ENCODE assay signal across 11 cellular contexts in genomic region chr6:100464162-100464851, GRCh38. TPM values are rescaled to one million over a fixed set of nuclear protein-coding genes. Genes with fewer than 3 reads are reported as not detected.
A peak's percentile ranks its signal among the peaks of the same experiment; 100 is the strongest.
DNase-seq lines count a peak whose midpoint lies in the region; ATAC-seq and TF ChIP-seq lines count a peak whose summit lies in the region.
"Had no signal": no experiment of that assay in that cellular context is flagged by ENCODE, and none has a peak within 500 bp of the region (broad histone marks: within the 10 kb centered on the region; RNA-seq: fewer than 3 reads in every experiment).

No MANE protein-coding gene starts in this region.

- H3K4me1 Mint-ChIP-seq in endodermal cell: peaks cover 48% of the 10 kb centered on the region

- H3K4me3 ChIP-seq in HFF-Myc (replicated peaks; ENCODE audit: low read depth, low read length): peak overlapping the region; percentile 89
- peak overlapping the region; percentile 78 for H3K4me3 ChIP-seq in endodermal cell (ENCODE audit: low read length)
- H3K4me3 ChIP-seq in osteoblast (ENCODE audit: insufficient read depth, low read length): peak overlapping the region; percentile 46
- peak overlapping the region in 1 of 2 donors; percentile 11 for H3K4me3 ChIP-seq in left lung

- H3K36me3 Mint-ChIP-seq in endodermal cell (ENCODE audit: low read depth): no peaks in the 10 kb centered on the region

- H3K79me2 ChIP-seq in osteoblast (ENCODE audit: insufficient read depth, low read length): no peaks in the 10 kb centered on the region

- no peak overlapping the region for H3K27ac Mint-ChIP-seq in endodermal cell

- H3K9me3 ChIP-seq in endodermal cell (ENCODE audit: control insufficient read depth, low read length) (no peaks in the 10 kb centered on the region), osteoblast (ENCODE audit: low read depth, low read length) (no peaks in the 10 kb centered on the region), left lung (no peaks in the 10 kb centered on the region)

- WGBS in endodermal cell (ENCODE audit: insufficient coverage in 1 of 2, insufficient read length in 1 of 2), 2 experiments: 1% methylated on average over 17 to 46 of the region's 46 CpGs

- DNase-seq in Caki2 (ENCODE audit: low read depth): peak; percentile 26
- no peak for DNase-seq in HFF-Myc (ENCODE audit: extremely low read depth, low read depth)
- peak; percentile 77 for DNase-seq in endodermal cell
- peak; percentile 52 for DNase-seq in osteoblast (ENCODE audit: insufficient read length, low spot score, missing footprints)
- no peak for DNase-seq in left lung
- DNase-seq in NCI-H146 (lab: John Stamatoyannopoulos, UW): no peak
- DNase-seq in RWPE1 (ENCODE audit: low spot score): no peak
- DNase-seq: activated gamma-delta T cell had no signal

- H3K27me3 Mint-ChIP-seq in endodermal cell (ENCODE audit: insufficient read depth): no peaks in the 10 kb centered on the region

- no peaks in the 10 kb centered on the region for H3K36me3 ChIP-seq in endodermal cell (ENCODE audit: control insufficient read depth, insufficient read depth, low read length)
- H3K36me3 ChIP-seq in osteoblast (ENCODE audit: insufficient read depth, low read length): no peaks in the 10 kb centered on the region
- no peaks in the 10 kb centered on the region for H3K36me3 ChIP-seq in left lung

- intact Hi-C loops in left lung (cut with DNase I): no loop called here

- CTCF ChIA-PET in RWPE1 (lab: Yijun Ruan, JAX): interaction anchor here (0.6 kb wide), 1 partner anchor 46 kb away, joined by 4 read pairs; no protein-coding TSS in a partner anchor

- ATAC-seq in left lung (no peak), GM19455 (IDR thresholded peaks at IDR 0.05; ENCODE audit: unreplicated experiment) (no peak)

- peak overlapping the region; percentile 32 for H3K4me2 ChIP-seq in osteoblast (ENCODE audit: insufficient read depth, low read length)

- no peaks in the 10 kb centered on the region for H3K4me1 ChIP-seq in endodermal cell (ENCODE audit: control insufficient read depth, insufficient read depth, low read length)
- peaks cover 2% of the 10 kb centered on the region for H3K4me1 ChIP-seq in osteoblast (ENCODE audit: insufficient read depth, low read length)
- peaks cover 0 to 11% of the 10 kb centered on the region in 2 donors for H3K4me1 ChIP-seq in left lung

- H3K27ac ChIP-seq in endodermal cell (ENCODE audit: low read depth, low read length) (no peak overlapping the region), osteoblast (ENCODE audit: low read depth, low read length) (no peak overlapping the region), left lung (no peak overlapping the region), RWPE1 (no peak overlapping the region)

- in situ Hi-C loops in Caki2 (cut with HindIII; ENCODE audit: low pct_unique_long_range_greater_than_20kb, low sequenced_read_pairs): no loop called here

- H3K4me3 Mint-ChIP-seq in endodermal cell: peak overlapping the region; percentile 53

- TF ChIP-seq CTCF in HFF-Myc (IDR thresholded peaks at IDR 0.05; ENCODE audit: low read depth, low read length, missing control alignments) (no peak), endodermal cell (conservative IDR thresholded peaks at IDR 0.05) (peak; percentile 25), osteoblast (IDR thresholded peaks at IDR 0.05; ENCODE audit: extremely low read depth, low read depth, low read length) (no peak), left lung (IDR thresholded peaks at IDR 0.05) (no peak), RWPE1 (conservative IDR thresholded peaks at IDR 0.05; ENCODE audit: low read depth) (no peak)

- H3K27me3 ChIP-seq in endodermal cell (ENCODE audit: control insufficient read depth, insufficient read depth, low read length, poor library complexity, severe bottlenecking) (peaks cover 100% of the 10 kb centered on the region), osteoblast (ENCODE audit: insufficient read depth, low read length) (peaks cover 100% of the 10 kb centered on the region), left lung (peaks cover 100% of the 10 kb centered on the region in 2 donors)

- H3K9me3 Mint-ChIP-seq in endodermal cell: no peaks in the 10 kb centered on the region

- H3K9ac ChIP-seq in endodermal cell (ENCODE audit: extremely low read depth, low read length, poor library complexity, severe bottlenecking): no peak overlapping the region

- H4K20me1 ChIP-seq in osteoblast (ENCODE audit: insufficient read depth, low read length): peaks cover 4% of the 10 kb centered on the region

- POLR2A ChIA-PET in RWPE1 (lab: Yijun Ruan, JAX; ENCODE audit: low non-redundant PET): no interaction called here

- no peak overlapping the region for H2AFZ ChIP-seq in osteoblast (ENCODE audit: low read length)

RNA-seq across cellular contexts. Expression of gene SIM1, which starts 0.4 kb away (rescaled TPM):
- 0.34 and 0.78 TPM in 2 replicates for total RNA-seq in Caki2 (2014; rRNA removed; shearing (Covaris generic); ENCODE audit: low replicate concordance)
- under 1 TPM; 0.07 to 0.31 TPM for total RNA-seq in endodermal cell
- polyA plus RNA-seq in endodermal cell (2013, experiment 1 of 2): 0.11 TPM
- 0.21 TPM for polyA plus RNA-seq in endodermal cell (2013, experiment 2 of 2)
- total RNA-seq in osteoblast: under 0.01 and 0.36 TPM in 2 replicates
- total RNA-seq in left lung: not detected
- total RNA-seq: mononuclear cell had no signal
- polyA plus RNA-seq: esophagus had no signal

Comparison
In these comparisons a context has a peak if more than half of its experiments do, and no peak if none do; other contexts are left out.
1. DNase-seq: peak in Caki2 (single experiment), endodermal cell (single experiment) and osteoblast (single experiment); none in HFF-Myc (single experiment), left lung (0 of 2), NCI-H146 (single experiment) and RWPE1 (single experiment).